1 cellular context compared by ENCODE assay signal in genomic region chr7:30740417-30741181, GRCh38.
A peak's percentile ranks its signal among the peaks of the same experiment; 100 is the strongest.
TF ChIP-seq lines count a peak whose summit lies in the region.

No MANE protein-coding gene starts in this region.

TF ChIP-seq in H1, 55 proteins besides CTCF, POLR2A, EP300 and RAD21:
- TF ChIP-seq SIRT6 (IDR thresholded peaks at IDR 0.05; ENCODE audit: low read length) (no peak), MAX (IDR thresholded peaks at IDR 0.05) (peak; percentile 58), BRCA1 (IDR thresholded peaks at IDR 0.05; ENCODE audit: low read depth, low read length) (no peak), NANOG (IDR thresholded peaks at IDR 0.05; ENCODE audit: insufficient read depth, low read depth, low read length, poor library complexity, severe bottlenecking) (no peak), JUND (IDR thresholded peaks at IDR 0.05; ENCODE audit: low read length) (no peak), BCL11A (IDR thresholded peaks at IDR 0.05; ENCODE audit: low read depth in 2 of 2, low read length in 2 of 2) (no peak), CHD2 (IDR thresholded peaks at IDR 0.05; ENCODE audit: low read length) (0 out of 2 replicates have a peak, but pooled peaks have one; percentile 20), GABPA (IDR thresholded peaks at IDR 0.05; ENCODE audit: borderline replicate concordance, insufficient read depth, low read length) (0 out of 2 replicates have a peak, but pooled peaks have one; percentile 55)
